Comparison of ENCODE assay signal across 13 cellular contexts in genomic region chr7:3892167-3892566, GRCh38.
A peak's percentile ranks its signal among the peaks of the same experiment; 100 is the strongest.
DNase-seq lines count a peak whose midpoint lies in the region; ATAC-seq, FAIRE-seq and TF ChIP-seq lines count a peak whose summit lies in the region.
"Had no signal": no experiment of that assay in that cellular context is flagged by ENCODE, and none has a peak within 500 bp of the region (broad histone marks: within the 10 kb centered on the region; RNA-seq: fewer than 3 reads in every experiment).

No MANE protein-coding gene starts in this region.

- H3K4me3 ChIP-seq in pancreas (no peak overlapping the region), spleen (no peak overlapping the region)

- H3K4me1 ChIP-seq in pancreas (no peaks in the 10 kb centered on the region), spleen (peaks cover 0 to 14% (median 5%) of the 10 kb centered on the region in 6 donors)

- intact Hi-C loops in pancreas (cut with DNase I): loop anchor here in 1 of 3 donors (10.0 kb wide), 1 partner anchor 587 kb away; the partner anchor contains the start of gene SDK1
- intact Hi-C loops in spleen (cut with DNase I; ENCODE audit: low total_unique reads): loop anchor here (10.0 kb wide), 2 partner anchors 587 to 1027 kb away; partner anchors contain the start of gene SDK1

- H3K9me3 ChIP-seq in pancreas: no peaks in the 10 kb centered on the region
- H3K9me3 ChIP-seq in spleen: no peaks in the 10 kb centered on the region

- no peaks in the 10 kb centered on the region for H3K36me3 ChIP-seq in pancreas
- H3K36me3 ChIP-seq in spleen: no peaks in the 10 kb centered on the region

- TF ChIP-seq CTCF in pancreas (IDR thresholded peaks at IDR 0.05): no peak
- no peak for TF ChIP-seq CTCF in spleen (IDR thresholded peaks at IDR 0.05 in 8 of 11, conservative IDR thresholded peaks at IDR 0.05 in 3 of 11)

- no peaks in the 10 kb centered on the region for H3K27me3 ChIP-seq in pancreas
- peaks cover 0 to 6% (median 0%) of the 10 kb centered on the region in 7 donors for H3K27me3 ChIP-seq in spleen (replicated peaks in 1 of 7)

- TF ChIP-seq POLR2A in spleen (IDR thresholded peaks at IDR 0.05): no peak
- TF ChIP-seq POLR2A in H54 (IDR thresholded peaks at IDR 0.05; ENCODE audit: low read depth, low read length): no peak

- no peak for ATAC-seq in pancreas
- no peak for ATAC-seq in GM18867 (IDR thresholded peaks at IDR 0.05; ENCODE audit: unreplicated experiment)
- ATAC-seq: CD8-positive, alpha-beta T cell had no signal

- peak; percentile 55 for DNase-seq in NCI-H1694 treated with DMSO at 0.1 percent for 48 hours (lab: John Stamatoyannopoulos, UW)
- DNase-seq in cerebellar cortex (ENCODE audit: low spot score): peak; percentile 23
- DNase-seq in myocyte (ENCODE audit: low read depth): peak; percentile 70
- DNase-seq in pancreas: no peak
- DNase-seq in spleen: no peak
- no peak for DNase-seq in H54 (ENCODE audit: insufficient read length, low spot score)
- DNase-seq: CD8-positive, alpha-beta T cell; H9; NCI-H1105 treated with DMSO at 0.1 percent for 48 hours; NCI-H187 treated with DMSO at 0.1 percent for 48 hours; NCI-H446 treated with DMSO at 0.1 percent for 48 hours had no signal

- FAIRE-seq in pancreas (lab: Jason Lieb, UNC): no peak
- FAIRE-seq in H54 (lab: Jason Lieb, UNC): no peak

- WGBS in pancreas, 2 donors: 88 to 93% methylated on average over 7 of the region's 7 CpGs
- WGBS in spleen, 5 donors: 76 to 87% (median 81%) methylated on average over 7 of the region's 7 CpGs

- H3K27ac ChIP-seq in pancreas (no peak overlapping the region), spleen (no peak overlapping the region)
- H3K27ac ChIP-seq: RWPE1 had no signal

Comparison
In these comparisons a context has a peak if more than half of its experiments do, and no peak if none do; other contexts are left out.
1. DNase-seq: peak in NCI-H1694 treated with DMSO at 0.1 percent for 48 hours (single experiment), cerebellar cortex (single experiment) and myocyte (single experiment); none in pancreas (0 of 6), spleen (single experiment) and H54 (single experiment).